ENCODE assay signal across 1 cellular context in genomic region chr13:20826301-20826700, GRCh38.
TF ChIP-seq lines count a peak whose summit lies in the region.

No MANE protein-coding gene starts in this region.

TF ChIP-seq in IMR-90, 13 proteins besides CTCF, POLR2A, EP300 and RAD21 (continued from another document):
- TF ChIP-seq CEBPB (IDR thresholded peaks at IDR 0.05; ENCODE audit: low read depth, low read length): no peak
- TF ChIP-seq BHLHE40 (IDR thresholded peaks at IDR 0.05; ENCODE audit: low read depth, low read length): no peak
- TF ChIP-seq RFX5 (IDR thresholded peaks at IDR 0.05; ENCODE audit: low read depth, low read length): no peak
- TF ChIP-seq ELK1 (IDR thresholded peaks at IDR 0.05; ENCODE audit: borderline replicate concordance, low read depth, low read length): no peak
- TF ChIP-seq MAFK (IDR thresholded peaks at IDR 0.05; ENCODE audit: low read depth, low read length): no peak
- no peak for TF ChIP-seq CHD1 (IDR thresholded peaks at IDR 0.05; ENCODE audit: low read depth, low read length)
- TF ChIP-seq MAZ (IDR thresholded peaks at IDR 0.05; ENCODE audit: borderline replicate concordance, low read depth, low read length): no peak
- TF ChIP-seq FOS (IDR thresholded peaks at IDR 0.05; ENCODE audit: low read depth, low read length): no peak
TF ChIP-seq in IMR-90: peak in this region for 0.
